Comparison of ENCODE assay signal across 28 cellular contexts in genomic region chr9:95370064-95370463, GRCh38. TPM values are rescaled to one million over a fixed set of nuclear protein-coding genes. Genes with fewer than 3 reads are reported as not detected.
DNase-seq lines count a peak whose midpoint lies in the region; ATAC-seq and TF ChIP-seq lines count a peak whose summit lies in the region.
"Had no signal": no experiment of that assay in that cellular context is flagged by ENCODE, and none has a peak within 500 bp of the region (broad histone marks: within the 10 kb centered on the region; RNA-seq: fewer than 3 reads in every experiment).

No MANE protein-coding gene starts in this region.

- no peak overlapping the region for H2BK120ac ChIP-seq in neuronal stem cell (ENCODE audit: low read depth, low read length)

- H3K4me3 ChIP-seq in fibroblast of lung (replicated peaks in 1 of 4; ENCODE audit: control extremely low read depth in 1 of 4, insufficient read depth in 1 of 4, low read depth in 3 of 4, low read length in 4 of 4): no peak overlapping the region
- no peak overlapping the region for H3K4me3 ChIP-seq in neuronal stem cell (ENCODE audit: low read length in 2 of 2)
- H3K4me3 ChIP-seq: coronary artery, GM23248, heart right ventricle had no signal

- CTCF ChIA-PET in activated CD4-positive, alpha-beta memory T cell treated with anti-CD3 and anti-CD28 coated beads for 36 hours (lab: Charles Lee): no interaction called here

- H3K27me3 Mint-ChIP-seq in activated CD4-positive, alpha-beta memory T cell treated with anti-CD3 and anti-CD28 coated beads for 36 hours: peaks cover 28% of the 10 kb centered on the region
- peaks cover 37% of the 10 kb centered on the region for H3K27me3 Mint-ChIP-seq in activated T-helper 2 cell treated with anti-CD3 and anti-CD28 coated beads, Interferon-gamma antibody, Interleukin-2, Interleukin-4, amounts not matched to agents 10 μg/mL and 5 μg/mL and 100 μg/mL, durations not matched to agents 14 hours and 24 hours and 36 hours (ENCODE audit: low read depth)

- H2BK12ac ChIP-seq in neuronal stem cell (ENCODE audit: low read length): no peak overlapping the region

- H3K4ac ChIP-seq in neuronal stem cell (ENCODE audit: low read length): no peak overlapping the region

- H3K9ac ChIP-seq in fibroblast of lung (ENCODE audit: insufficient read depth, low read length) (no peak overlapping the region), neuronal stem cell (ENCODE audit: low read depth, low read length, poor library complexity) (no peak overlapping the region)
- H3K9ac ChIP-seq: GM23248 had no signal

- H3K9me3 ChIP-seq in fibroblast of lung (ENCODE audit: control insufficient read depth, insufficient read depth, low read depth, low read length): no peaks in the 10 kb centered on the region
- peaks cover 0 to 2% of the 10 kb centered on the region in 2 donors for H3K9me3 ChIP-seq in neuronal stem cell (replicated peaks in 1 of 2; ENCODE audit: control insufficient read depth in 2 of 2, insufficient read depth in 1 of 2, low read depth in 1 of 2, low read length in 2 of 2)
- H3K9me3 ChIP-seq: BE2C, heart right ventricle had no signal

- H3K18ac ChIP-seq in neuronal stem cell (ENCODE audit: low read length): peak overlapping the region; percentile 54

- H2BK15ac ChIP-seq in neuronal stem cell (ENCODE audit: low read length): no peak overlapping the region

- H3K4me1 ChIP-seq in fibroblast of lung (ENCODE audit: control insufficient read depth, extremely low read depth, insufficient read depth, low read length): no peaks in the 10 kb centered on the region
- H3K4me1 ChIP-seq in neuronal stem cell (ENCODE audit: control insufficient read depth in 2 of 2, insufficient read depth in 1 of 2, low read depth in 1 of 2, low read length in 2 of 2): peaks cover 5 to 6% of the 10 kb centered on the region in 2 donors
- H3K4me1 ChIP-seq: foreskin keratinocyte, heart right ventricle had no signal

- H2BK5ac ChIP-seq in neuronal stem cell (ENCODE audit: low read length): no peak overlapping the region

- H3K27ac ChIP-seq in fibroblast of lung (ENCODE audit: insufficient read depth, low read length) (no peak overlapping the region), neuronal stem cell (replicated peaks; ENCODE audit: low read length) (no peak overlapping the region)
- H3K27ac ChIP-seq: coronary artery, foreskin keratinocyte, GM23248, heart right ventricle had no signal

- H3K14ac ChIP-seq in neuronal stem cell (ENCODE audit: low read length): no peak overlapping the region

- TF ChIP-seq CTCF in fibroblast of lung (conservative IDR thresholded peaks at IDR 0.05 in 1 of 2, IDR thresholded peaks at IDR 0.05 in 1 of 2; ENCODE audit: low read depth in 1 of 2, low read length in 2 of 2): no peak

- H2AFZ ChIP-seq in fibroblast of lung (ENCODE audit: low read length) (no peak overlapping the region), neuronal stem cell (ENCODE audit: low read length) (no peak overlapping the region)
- H2AFZ ChIP-seq: GM23248 had no signal

- H3K4me3 Mint-ChIP-seq in activated CD4-positive, alpha-beta memory T cell treated with anti-CD3 and anti-CD28 coated beads for 36 hours: no peak overlapping the region
- H3K4me3 Mint-ChIP-seq in activated T-helper 2 cell treated with anti-CD3 and anti-CD28 coated beads, Interferon-gamma antibody, Interleukin-2, Interleukin-4, amounts not matched to agents 10 μg/mL and 5 μg/mL and 100 μg/mL, durations not matched to agents 14 hours and 24 hours and 36 hours (ENCODE audit: low read depth): no peak overlapping the region
- H3K4me3 Mint-ChIP-seq: activated CD8-positive, alpha-beta T cell treated with anti-CD3 and anti-CD28 coated beads, Interleukin-2, amount 10 ng/mL, durations not matched to agents 7 days and 5 days; activated naive CD8-positive, alpha-beta T cell treated with anti-CD3 and anti-CD28 coated beads for 36 hours; activated T-helper 17 cell treated with anti-CD3 and anti-CD28 coated beads, Interleukin-2, amount 50 U/mL, for 72 hours; effector memory CD8-positive, alpha-beta T cell; IgD-negative memory B cell; natural killer cell; stimulated activated effector memory CD8-positive, alpha-beta T cell treated with anti-CD3 and anti-CD28 coated beads, Interleukin-12 subunit alpha, Interleukin-12 subunit beta, amount 100 ng/mL, for 72 hours; type B pancreatic cell had no signal

- no peaks in the 10 kb centered on the region for H3K4me1 Mint-ChIP-seq in activated CD4-positive, alpha-beta memory T cell treated with anti-CD3 and anti-CD28 coated beads for 36 hours (ENCODE audit: low read depth)
- no peaks in the 10 kb centered on the region for H3K4me1 Mint-ChIP-seq in activated T-helper 2 cell treated with anti-CD3 and anti-CD28 coated beads, Interferon-gamma antibody, Interleukin-2, Interleukin-4, amounts not matched to agents 10 μg/mL and 5 μg/mL and 100 μg/mL, durations not matched to agents 14 hours and 24 hours and 36 hours (ENCODE audit: low read depth)
- H3K4me1 Mint-ChIP-seq: activated T-helper 17 cell treated with anti-CD3 and anti-CD28 coated beads, Interleukin-2, amount 50 U/mL, for 72 hours; IgD-negative memory B cell; natural killer cell; stimulated activated effector memory CD8-positive, alpha-beta T cell treated with anti-CD3 and anti-CD28 coated beads, Interleukin-12 subunit alpha, Interleukin-12 subunit beta, amount 100 ng/mL, for 72 hours had no signal

- POLR2A ChIA-PET in activated CD4-positive, alpha-beta memory T cell treated with anti-CD3 and anti-CD28 coated beads for 36 hours (lab: Charles Lee): no interaction called here

- H4K91ac ChIP-seq in neuronal stem cell (ENCODE audit: low read depth, low read length, poor library complexity): no peak overlapping the region

- H3K4me2 ChIP-seq in fibroblast of lung (ENCODE audit: extremely low read depth, insufficient read depth, low read length): no peak overlapping the region
- no peak overlapping the region for H3K4me2 ChIP-seq in neuronal stem cell (ENCODE audit: insufficient read depth, low read length, poor library complexity, severe bottlenecking)

- H3K79me1 ChIP-seq in neuronal stem cell (ENCODE audit: low read depth, low read length): no peaks in the 10 kb centered on the region

- DNase-seq in AG08395 (ENCODE audit: low spot score) (peak; percentile 48), GM04504 (ENCODE audit: low read depth) (peak; percentile 48), fibroblast of lung (ENCODE audit: low read depth in 2 of 2) (peak; percentile 18 to 81), neuronal stem cell (ENCODE audit: low spot score) (no peak), DMS153 treated with DMSO at 0.1 percent for 48 hours (lab: John Stamatoyannopoulos, UW; ENCODE audit: unreplicated experiment) (no peak)
- DNase-seq in activated CD4-positive, alpha-beta memory T cell treated with anti-CD3 and anti-CD28 coated beads for 36 hours: no peak
- no peak for DNase-seq in activated naive CD4-positive, alpha-beta T cell treated with anti-CD3 and anti-CD28 coated beads, Interleukin-2, amount 50 U/mL, for 72 hours (ENCODE audit: low spot score in 2 of 2)
- DNase-seq in activated T-helper 2 cell treated with anti-CD3 and anti-CD28 coated beads, Interferon-gamma antibody, Interleukin-2, Interleukin-4, amounts not matched to agents 10 μg/mL and 5 μg/mL and 100 μg/mL, durations not matched to agents 14 hours and 24 hours and 36 hours (ENCODE audit: low spot score): no peak
- DNase-seq: activated CD4-positive, alpha-beta T cell treated with anti-CD3 and anti-CD28 coated beads for 1 hour; activated CD8-positive, alpha-beta T cell treated with anti-CD3 and anti-CD28 coated beads, Interleukin-2, amount 10 ng/mL, durations not matched to agents 7 days and 5 days; activated naive CD8-positive, alpha-beta T cell treated with anti-CD3 and anti-CD28 coated beads for 36 hours; aorta; BE2C; DMS 273 treated with DMSO at 0.1 percent for 48 hours; effector memory CD8-positive, alpha-beta T cell; erythroblast; foreskin keratinocyte; GM23248; heart right ventricle; natural killer cell; NCI-H748 treated with DMSO at 0.1 percent for 48 hours; Right ventricle myocardium superior had no signal

- H2AK5ac ChIP-seq in neuronal stem cell (ENCODE audit: low read depth, low read length): no peak overlapping the region

- no peaks in the 10 kb centered on the region for H3K9me3 Mint-ChIP-seq in activated CD4-positive, alpha-beta memory T cell treated with anti-CD3 and anti-CD28 coated beads for 36 hours
- H3K9me3 Mint-ChIP-seq in activated naive CD4-positive, alpha-beta T cell treated with anti-CD3 and anti-CD28 coated beads, Interleukin-2, amount 50 U/mL, for 72 hours: no peaks in the 10 kb centered on the region
- H3K9me3 Mint-ChIP-seq in activated T-helper 2 cell treated with anti-CD3 and anti-CD28 coated beads, Interferon-gamma antibody, Interleukin-2, Interleukin-4, amounts not matched to agents 10 μg/mL and 5 μg/mL and 100 μg/mL, durations not matched to agents 14 hours and 24 hours and 36 hours: no peaks in the 10 kb centered on the region
- H3K9me3 Mint-ChIP-seq: activated naive CD8-positive, alpha-beta T cell treated with anti-CD3 and anti-CD28 coated beads for 36 hours; activated T-helper 17 cell treated with anti-CD3 and anti-CD28 coated beads, Interleukin-2, amount 50 U/mL, for 72 hours; effector memory CD8-positive, alpha-beta T cell; natural killer cell; stimulated activated effector memory CD8-positive, alpha-beta T cell treated with anti-CD3 and anti-CD28 coated beads, Interleukin-12 subunit alpha, Interleukin-12 subunit beta, amount 100 ng/mL, for 72 hours had no signal

- H3K23ac ChIP-seq in neuronal stem cell (ENCODE audit: low read depth, low read length, poor library complexity): no peak overlapping the region

- H4K8ac ChIP-seq in neuronal stem cell (ENCODE audit: low read depth, low read length): no peak overlapping the region

- H3K36me3 Mint-ChIP-seq in activated CD4-positive, alpha-beta memory T cell treated with anti-CD3 and anti-CD28 coated beads for 36 hours: no peaks in the 10 kb centered on the region
- no peaks in the 10 kb centered on the region for H3K36me3 Mint-ChIP-seq in activated naive CD4-positive, alpha-beta T cell treated with anti-CD3 and anti-CD28 coated beads, Interleukin-2, amount 50 U/mL, for 72 hours
- H3K36me3 Mint-ChIP-seq in activated T-helper 2 cell treated with anti-CD3 and anti-CD28 coated beads, Interferon-gamma antibody, Interleukin-2, Interleukin-4, amounts not matched to agents 10 μg/mL and 5 μg/mL and 100 μg/mL, durations not matched to agents 14 hours and 24 hours and 36 hours (ENCODE audit: low read depth): no peaks in the 10 kb centered on the region
- H3K36me3 Mint-ChIP-seq: activated naive CD8-positive, alpha-beta T cell treated with anti-CD3 and anti-CD28 coated beads for 36 hours; IgD-negative memory B cell; natural killer cell; stimulated activated effector memory CD8-positive, alpha-beta T cell treated with anti-CD3 and anti-CD28 coated beads, Interleukin-12 subunit alpha, Interleukin-12 subunit beta, amount 100 ng/mL, for 72 hours; type B pancreatic cell had no signal

- intact Hi-C loops in activated CD4-positive, alpha-beta memory T cell treated with anti-CD3 and anti-CD28 coated beads for 36 hours (cut with micrococcal nuclease): no loop called here
- intact Hi-C loops in activated T-helper 2 cell treated with anti-CD3 and anti-CD28 coated beads, Interferon-gamma antibody, Interleukin-2, Interleukin-4, amounts not matched to agents 10 μg/mL and 5 μg/mL and 100 μg/mL, durations not matched to agents 14 hours and 24 hours and 36 hours (cut with micrococcal nuclease): no loop called here

- H3K27me3 ChIP-seq in fibroblast of lung (ENCODE audit: control insufficient read depth, insufficient read depth, low read length) (no peaks in the 10 kb centered on the region), neuronal stem cell (ENCODE audit: control insufficient read depth in 3 of 3, insufficient read depth in 3 of 3, low read depth in 1 of 3, low read length in 3 of 3) (no peaks in the 10 kb centered on the region)
- H3K27me3 ChIP-seq: BE2C had no signal

- no peaks in the 10 kb centered on the region for H4K20me1 ChIP-seq in fibroblast of lung (ENCODE audit: control insufficient read depth, extremely low read depth, insufficient read depth, low read length)

- no CpG with 5 or more reads among the region's 4 CpGs for WGBS in neuronal stem cell (ENCODE audit: extremely low coverage in 2 of 2, insufficient read length in 2 of 2, insufficient replicate concordance in 1 of 2), 2 donors

- no peaks in the 10 kb centered on the region for H3K79me2 ChIP-seq in fibroblast of lung (ENCODE audit: control insufficient read depth, insufficient read depth, low read length)

- no peak for ATAC-seq in activated naive CD4-positive, alpha-beta T cell treated with anti-CD3 and anti-CD28 coated beads, Interleukin-2, amount 50 U/mL, for 72 hours
- ATAC-seq: activated CD8-positive, alpha-beta T cell treated with anti-CD3 and anti-CD28 coated beads, Interleukin-2, amount 10 ng/mL, durations not matched to agents 7 days and 5 days; activated T-helper 17 cell treated with anti-CD3 and anti-CD28 coated beads, Interleukin-2, amount 50 U/mL, for 72 hours; effector memory CD8-positive, alpha-beta T cell; foreskin keratinocyte; heart right ventricle; natural killer cell; Panc1; stimulated activated effector memory CD8-positive, alpha-beta T cell treated with anti-CD3 and anti-CD28 coated beads, Interleukin-12 subunit alpha, Interleukin-12 subunit beta, amount 100 ng/mL, for 72 hours had no signal

- H3K36me3 ChIP-seq in fibroblast of lung (ENCODE audit: control insufficient read depth, insufficient read depth, low read length) (no peaks in the 10 kb centered on the region), neuronal stem cell (replicated peaks in 1 of 2; ENCODE audit: control insufficient read depth in 2 of 2, insufficient read depth in 2 of 2, low read length in 2 of 2) (no peaks in the 10 kb centered on the region)
- H3K36me3 ChIP-seq: BE2C, heart right ventricle had no signal

- H3K27ac Mint-ChIP-seq in activated CD4-positive, alpha-beta memory T cell treated with anti-CD3 and anti-CD28 coated beads for 36 hours: no peak overlapping the region
- no peak overlapping the region for H3K27ac Mint-ChIP-seq in activated naive CD4-positive, alpha-beta T cell treated with anti-CD3 and anti-CD28 coated beads, Interleukin-2, amount 50 U/mL, for 72 hours
- H3K27ac Mint-ChIP-seq in activated T-helper 2 cell treated with anti-CD3 and anti-CD28 coated beads, Interferon-gamma antibody, Interleukin-2, Interleukin-4, amounts not matched to agents 10 μg/mL and 5 μg/mL and 100 μg/mL, durations not matched to agents 14 hours and 24 hours and 36 hours: no peak overlapping the region
- H3K27ac Mint-ChIP-seq: activated CD8-positive, alpha-beta T cell treated with anti-CD3 and anti-CD28 coated beads, Interleukin-2, amount 10 ng/mL, durations not matched to agents 7 days and 5 days; activated naive CD8-positive, alpha-beta T cell treated with anti-CD3 and anti-CD28 coated beads for 36 hours; activated T-helper 17 cell treated with anti-CD3 and anti-CD28 coated beads, Interleukin-2, amount 50 U/mL, for 72 hours; effector memory CD8-positive, alpha-beta T cell; IgD-negative memory B cell; natural killer cell; stimulated activated effector memory CD8-positive, alpha-beta T cell treated with anti-CD3 and anti-CD28 coated beads, Interleukin-12 subunit alpha, Interleukin-12 subunit beta, amount 100 ng/mL, for 72 hours; type B pancreatic cell had no signal

RNA-seq across cellular contexts. Expression of gene FANCC, which starts 52.6 kb away (rescaled TPM):
- total RNA-seq in fibroblast of lung: 7.4 and 8.9 TPM in 2 replicates
- 9.0 and 9.2 TPM in 2 replicates for polyA plus RNA-seq in fibroblast of lung
- 4.8 and 6.5 TPM in 2 replicates for polyA plus RNA-seq in fibroblast of lung (2012)
- 9.6 and 19.2 TPM in 2 replicates for polyA minus RNA-seq in fibroblast of lung (ENCODE audit: low replicate concordance)
- 7.2 TPM for polyA plus RNA-seq in neuronal stem cell (2013, experiment 1 of 2)
- polyA plus RNA-seq in neuronal stem cell (2013, experiment 2 of 2): 7.0 TPM
- 10 to 100 TPM; 10.2 to 10.5 TPM for total RNA-seq in activated CD4-positive, alpha-beta memory T cell treated with anti-CD3 and anti-CD28 coated beads for 36 hours
- total RNA-seq in activated naive CD4-positive, alpha-beta T cell treated with anti-CD3 and anti-CD28 coated beads, Interleukin-2, amount 50 U/mL, for 72 hours: 10 to 100 TPM; 15.8 to 18.1 TPM
- total RNA-seq in activated T-helper 2 cell treated with anti-CD3 and anti-CD28 coated beads, Interferon-gamma antibody, Interleukin-2, Interleukin-4, amounts not matched to agents 10 μg/mL and 5 μg/mL and 100 μg/mL, durations not matched to agents 14 hours and 24 hours and 36 hours: 12.6 and 16.8 TPM in 2 replicates

Comparison
In these comparisons a context has a peak if more than half of its experiments do, and no peak if none do; other contexts are left out.
1. DNase-seq: peak in AG08395 (single experiment), GM04504 (single experiment) and fibroblast of lung (2 of 2); none in neuronal stem cell (single experiment), activated CD4-positive, alpha-beta memory T cell treated with anti-CD3 and anti-CD28 coated beads for 36 hours (single experiment), activated naive CD4-positive, alpha-beta T cell treated with anti-CD3 and anti-CD28 coated beads, Interleukin-2, amount 50 U/mL, for 72 hours (0 of 2), DMS153 treated with DMSO at 0.1 percent for 48 hours (single experiment) and activated T-helper 2 cell treated with anti-CD3 and anti-CD28 coated beads, Interferon-gamma antibody, Interleukin-2, Interleukin-4, amounts not matched to agents 10 μg/mL and 5 μg/mL and 100 μg/mL, durations not matched to agents 14 hours and 24 hours and 36 hours (single experiment).